In the genomic region with DNA sequence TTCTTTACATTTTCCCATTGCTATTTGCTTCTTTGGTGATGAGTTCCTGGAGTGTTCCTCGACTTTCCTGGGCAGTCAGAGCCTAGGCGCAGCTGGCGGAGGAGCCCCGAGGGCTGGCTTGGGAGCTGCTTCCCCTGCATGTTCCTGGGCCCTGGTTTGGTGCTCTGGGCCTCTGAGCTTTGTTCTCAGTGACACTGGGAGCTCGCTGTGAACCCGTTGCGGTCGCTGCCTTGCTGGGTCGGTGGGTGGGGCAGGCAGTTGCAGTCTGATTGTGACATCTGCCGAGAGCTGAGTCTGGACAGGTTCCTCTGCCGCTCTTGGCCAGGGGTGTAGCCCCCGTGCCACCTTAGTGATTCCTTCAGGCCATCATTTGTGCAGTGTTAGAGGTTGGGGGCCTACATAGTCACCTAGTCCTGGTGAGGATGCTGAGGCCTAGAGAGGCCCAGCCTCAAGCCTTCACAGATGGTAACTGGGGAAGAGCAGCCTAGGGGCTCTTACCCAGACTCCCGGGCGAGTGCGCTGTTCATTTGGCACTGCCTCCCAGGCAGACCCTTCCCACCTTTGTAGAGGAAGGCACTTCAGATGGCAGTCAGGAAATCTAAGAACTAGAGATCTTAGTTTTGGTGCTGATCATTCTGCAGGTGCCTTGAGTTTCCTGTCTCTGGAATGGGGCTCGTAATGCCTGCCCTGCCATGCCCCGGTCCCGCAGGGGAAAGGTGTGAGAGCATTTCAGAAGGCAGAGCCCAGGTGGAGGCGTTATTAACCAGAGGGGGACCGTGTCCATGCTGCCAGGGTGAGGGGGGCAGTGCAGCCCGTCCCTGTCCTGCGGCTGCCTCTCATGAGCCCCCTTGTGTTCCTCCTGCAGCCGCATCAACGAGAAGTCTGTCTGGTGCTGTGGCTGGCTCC, we compare ENCODE assay signal across 1 cellular context.
TF ChIP-seq lines count a peak whose summit lies in the region.

No MANE protein-coding gene starts in this region.

TF ChIP-seq in HepG2, 621 proteins besides CTCF, POLR2A, EP300 and RAD21 (continued from another document):
- TF ChIP-seq, protein P1, sequence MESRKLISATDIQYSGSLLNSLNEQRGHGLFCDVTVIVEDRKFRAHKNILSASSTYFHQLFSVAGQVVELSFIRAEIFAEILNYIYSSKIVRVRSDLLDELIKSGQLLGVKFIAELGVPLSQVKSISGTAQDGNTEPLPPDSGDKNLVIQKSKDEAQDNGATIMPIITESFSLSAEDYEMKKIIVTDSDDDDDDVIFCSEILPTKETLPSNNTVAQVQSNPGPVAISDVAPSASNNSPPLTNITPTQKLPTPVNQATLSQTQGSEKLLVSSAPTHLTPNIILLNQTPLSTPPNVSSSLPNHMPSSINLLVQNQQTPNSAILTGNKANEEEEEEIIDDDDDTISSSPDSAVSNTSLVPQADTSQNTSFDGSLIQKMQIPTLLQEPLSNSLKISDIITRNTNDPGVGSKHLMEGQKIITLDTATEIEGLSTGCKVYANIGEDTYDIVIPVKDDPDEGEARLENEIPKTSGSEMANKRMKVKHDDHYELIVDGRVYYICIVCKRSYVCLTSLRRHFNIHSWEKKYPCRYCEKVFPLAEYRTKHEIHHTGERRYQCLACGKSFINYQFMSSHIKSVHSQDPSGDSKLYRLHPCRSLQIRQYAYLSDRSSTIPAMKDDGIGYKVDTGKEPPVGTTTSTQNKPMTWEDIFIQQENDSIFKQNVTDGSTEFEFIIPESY (CRISPR knock-in tag; IDR thresholded peaks at IDR 0.05): peak; percentile 85
- TF ChIP-seq ZNF777 (CRISPR knock-in tag; IDR thresholded peaks at IDR 0.05) (peak; percentile 48; the same call in 1 of the 2 replicates), ZNF160 (CRISPR knock-in tag; IDR thresholded peaks at IDR 0.05) (0 out of 2 replicates have a peak, but pooled peaks have one; percentile 57), PREB (CRISPR knock-in tag; IDR thresholded peaks at IDR 0.05) (no peak), PAXIP1 (CRISPR knock-in tag; conservative IDR thresholded peaks at IDR 0.05) (peak; percentile 63), ZNF121 (CRISPR knock-in tag; IDR thresholded peaks at IDR 0.05) (no peak), ZFY (CRISPR knock-in tag; IDR thresholded peaks at IDR 0.05) (peak; percentile 62), NRL (CRISPR knock-in tag; IDR thresholded peaks at IDR 0.05; ENCODE audit: borderline replicate concordance) (0 out of 2 replicates have a peak, but pooled peaks have one; percentile 50), KLF12 (CRISPR knock-in tag; IDR thresholded peaks at IDR 0.05; ENCODE audit: borderline replicate concordance) (peak; percentile 58; the same call in 1 of the 2 replicates), NONO (IDR thresholded peaks at IDR 0.05) (no peak), NONO (CRISPR knock-in tag; conservative IDR thresholded peaks at IDR 0.05) (peak; percentile 31; the same call in 1 of the 2 replicates), MAZ (IDR thresholded peaks at IDR 0.05; ENCODE audit: borderline replicate concordance, low read depth, low read length) (peak; percentile 54; the same call in 1 of the 2 replicates), MAZ (CRISPR knock-in tag; IDR thresholded peaks at IDR 0.05; ENCODE audit: low read depth) (no peak), ZNF292 (CRISPR knock-in tag; IDR thresholded peaks at IDR 0.05; ENCODE audit: borderline replicate concordance, low read depth) (peak; percentile 94), TOPORS (CRISPR knock-in tag; IDR thresholded peaks at IDR 0.05) (0 out of 2 replicates have a peak, but pooled peaks have one; percentile 43), HDAC1 (CRISPR knock-in tag; IDR thresholded peaks at IDR 0.05) (peak; percentile 32; the same call in 1 of the 2 replicates), ESRRA (CRISPR knock-in tag; IDR thresholded peaks at IDR 0.05; ENCODE audit: low read depth) (peak; percentile 13; the same call in 1 of the 2 replicates), HCFC1 (IDR thresholded peaks at IDR 0.05; ENCODE audit: low read depth, low read length) (no peak), XRCC5 (optimal IDR thresholded peaks at IDR 0.05; ENCODE audit: low read length) (peak; percentile 72), ZNF563 (CRISPR knock-in tag; IDR thresholded peaks at IDR 0.05) (0 out of 2 replicates have a peak, but pooled peaks have one; percentile 3), THAP7 (CRISPR knock-in tag; IDR thresholded peaks at IDR 0.05) (peak; percentile 49; the same call in 1 of the 2 replicates), CEBPB (IDR thresholded peaks at IDR 0.05; ENCODE audit: borderline replicate concordance, low read depth, low read length) (peak; percentile 95), ZSCAN20 (CRISPR knock-in tag; IDR thresholded peaks at IDR 0.05; ENCODE audit: borderline replicate concordance) (0 out of 2 replicates have a peak, but pooled peaks have one; percentile 63), MED1 (CRISPR knock-in tag; IDR thresholded peaks at IDR 0.05) (peak; percentile 64), ZNF790 (CRISPR knock-in tag; IDR thresholded peaks at IDR 0.05; ENCODE audit: borderline replicate concordance) (0 out of 2 replicates have a peak, but pooled peaks have one; percentile 31)
- TF ChIP-seq, protein P2, sequence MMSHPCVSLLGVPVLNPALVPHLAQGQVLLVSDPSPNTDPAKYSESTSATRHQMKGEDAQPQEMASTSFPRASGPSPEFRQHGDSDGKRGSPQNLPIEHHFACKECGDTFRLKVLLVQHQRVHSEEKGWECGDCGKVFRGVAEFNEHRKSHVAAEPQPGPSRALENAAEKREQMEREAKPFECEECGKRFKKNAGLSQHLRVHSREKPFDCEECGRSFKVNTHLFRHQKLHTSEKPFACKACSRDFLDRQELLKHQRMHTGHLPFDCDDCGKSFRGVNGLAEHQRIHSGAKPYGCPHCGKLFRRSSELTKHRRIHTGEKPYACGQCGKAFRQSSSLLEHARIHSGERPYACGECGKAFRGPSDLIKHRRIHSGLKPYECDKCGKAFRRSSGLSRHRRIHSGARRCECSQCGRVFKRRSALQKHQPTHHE (CRISPR knock-in tag; IDR thresholded peaks at IDR 0.05; ENCODE audit: borderline replicate concordance): no peak
- TF ChIP-seq, protein P3, sequence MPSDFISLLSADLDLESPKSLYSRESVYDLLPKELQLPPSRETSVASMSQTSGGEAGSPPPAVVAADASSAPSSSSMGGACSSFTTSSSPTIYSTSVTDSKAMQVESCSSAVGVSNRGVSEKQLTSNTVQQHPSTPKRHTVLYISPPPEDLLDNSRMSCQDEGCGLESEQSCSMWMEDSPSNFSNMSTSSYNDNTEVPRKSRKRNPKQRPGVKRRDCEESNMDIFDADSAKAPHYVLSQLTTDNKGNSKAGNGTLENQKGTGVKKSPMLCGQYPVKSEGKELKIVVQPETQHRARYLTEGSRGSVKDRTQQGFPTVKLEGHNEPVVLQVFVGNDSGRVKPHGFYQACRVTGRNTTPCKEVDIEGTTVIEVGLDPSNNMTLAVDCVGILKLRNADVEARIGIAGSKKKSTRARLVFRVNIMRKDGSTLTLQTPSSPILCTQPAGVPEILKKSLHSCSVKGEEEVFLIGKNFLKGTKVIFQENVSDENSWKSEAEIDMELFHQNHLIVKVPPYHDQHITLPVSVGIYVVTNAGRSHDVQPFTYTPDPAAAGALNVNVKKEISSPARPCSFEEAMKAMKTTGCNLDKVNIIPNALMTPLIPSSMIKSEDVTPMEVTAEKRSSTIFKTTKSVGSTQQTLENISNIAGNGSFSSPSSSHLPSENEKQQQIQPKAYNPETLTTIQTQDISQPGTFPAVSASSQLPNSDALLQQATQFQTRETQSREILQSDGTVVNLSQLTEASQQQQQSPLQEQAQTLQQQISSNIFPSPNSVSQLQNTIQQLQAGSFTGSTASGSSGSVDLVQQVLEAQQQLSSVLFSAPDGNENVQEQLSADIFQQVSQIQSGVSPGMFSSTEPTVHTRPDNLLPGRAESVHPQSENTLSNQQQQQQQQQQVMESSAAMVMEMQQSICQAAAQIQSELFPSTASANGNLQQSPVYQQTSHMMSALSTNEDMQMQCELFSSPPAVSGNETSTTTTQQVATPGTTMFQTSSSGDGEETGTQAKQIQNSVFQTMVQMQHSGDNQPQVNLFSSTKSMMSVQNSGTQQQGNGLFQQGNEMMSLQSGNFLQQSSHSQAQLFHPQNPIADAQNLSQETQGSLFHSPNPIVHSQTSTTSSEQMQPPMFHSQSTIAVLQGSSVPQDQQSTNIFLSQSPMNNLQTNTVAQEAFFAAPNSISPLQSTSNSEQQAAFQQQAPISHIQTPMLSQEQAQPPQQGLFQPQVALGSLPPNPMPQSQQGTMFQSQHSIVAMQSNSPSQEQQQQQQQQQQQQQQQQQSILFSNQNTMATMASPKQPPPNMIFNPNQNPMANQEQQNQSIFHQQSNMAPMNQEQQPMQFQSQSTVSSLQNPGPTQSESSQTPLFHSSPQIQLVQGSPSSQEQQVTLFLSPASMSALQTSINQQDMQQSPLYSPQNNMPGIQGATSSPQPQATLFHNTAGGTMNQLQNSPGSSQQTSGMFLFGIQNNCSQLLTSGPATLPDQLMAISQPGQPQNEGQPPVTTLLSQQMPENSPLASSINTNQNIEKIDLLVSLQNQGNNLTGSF (CRISPR knock-in tag; IDR thresholded peaks at IDR 0.05): 0 out of 2 replicates have a peak, but pooled peaks have one; percentile 22
- TF ChIP-seq, protein P4, sequence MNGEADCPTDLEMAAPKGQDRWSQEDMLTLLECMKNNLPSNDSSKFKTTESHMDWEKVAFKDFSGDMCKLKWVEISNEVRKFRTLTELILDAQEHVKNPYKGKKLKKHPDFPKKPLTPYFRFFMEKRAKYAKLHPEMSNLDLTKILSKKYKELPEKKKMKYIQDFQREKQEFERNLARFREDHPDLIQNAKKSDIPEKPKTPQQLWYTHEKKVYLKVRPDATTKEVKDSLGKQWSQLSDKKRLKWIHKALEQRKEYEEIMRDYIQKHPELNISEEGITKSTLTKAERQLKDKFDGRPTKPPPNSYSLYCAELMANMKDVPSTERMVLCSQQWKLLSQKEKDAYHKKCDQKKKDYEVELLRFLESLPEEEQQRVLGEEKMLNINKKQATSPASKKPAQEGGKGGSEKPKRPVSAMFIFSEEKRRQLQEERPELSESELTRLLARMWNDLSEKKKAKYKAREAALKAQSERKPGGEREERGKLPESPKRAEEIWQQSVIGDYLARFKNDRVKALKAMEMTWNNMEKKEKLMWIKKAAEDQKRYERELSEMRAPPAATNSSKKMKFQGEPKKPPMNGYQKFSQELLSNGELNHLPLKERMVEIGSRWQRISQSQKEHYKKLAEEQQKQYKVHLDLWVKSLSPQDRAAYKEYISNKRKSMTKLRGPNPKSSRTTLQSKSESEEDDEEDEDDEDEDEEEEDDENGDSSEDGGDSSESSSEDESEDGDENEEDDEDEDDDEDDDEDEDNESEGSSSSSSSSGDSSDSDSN (CRISPR knock-in tag; IDR thresholded peaks at IDR 0.05): peak; percentile 84
